ENCODE assay signal across 8 cellular contexts in genomic region chr1:75616436-75617433, GRCh38. TPM values are rescaled to one million over a fixed set of nuclear protein-coding genes. Genes with fewer than 3 reads are reported as not detected.
DNase-seq lines count a peak whose midpoint lies in the region; ATAC-seq and TF ChIP-seq lines count a peak whose summit lies in the region.

No MANE protein-coding gene starts in this region.

- H3K27ac ChIP-seq in smooth muscle cell (ENCODE audit: low read depth) = no peak overlapping the region

- TF ChIP-seq CTCF in HFF-Myc (IDR thresholded peaks at IDR 0.05; ENCODE audit: low read depth, low read length, missing control alignments) (no peak), smooth muscle cell (IDR thresholded peaks at IDR 0.05; ENCODE audit: borderline replicate concordance, insufficient read depth, poor library complexity, severe bottlenecking) (no peak)

- H3K9me3 ChIP-seq in adipocyte (ENCODE audit: control insufficient read depth, low read length) (peaks cover 2% of the 10 kb centered on the region), iPS-18c (ENCODE audit: control insufficient read depth, insufficient read depth, low read length) (peaks cover 2% of the 10 kb centered on the region), smooth muscle cell (replicated peaks; ENCODE audit: low read depth) (no peaks in the 10 kb centered on the region)

- H3K9ac ChIP-seq in adipocyte (ENCODE audit: low read length) = no peak overlapping the region
- H3K9ac ChIP-seq in smooth muscle cell (ENCODE audit: low read depth) = no peak overlapping the region

- no peak overlapping the region for H2AFZ ChIP-seq in smooth muscle cell (ENCODE audit: low read depth)

- H3K79me2 ChIP-seq in smooth muscle cell (ENCODE audit: low read depth) = no peaks in the 10 kb centered on the region

- H3K4me3 ChIP-seq in HFF-Myc (replicated peaks; ENCODE audit: low read depth, low read length) (no peak overlapping the region), adipocyte (ENCODE audit: low read length) (no peak overlapping the region), iPS-18c (ENCODE audit: insufficient read depth, low read depth, low read length) (peak overlapping the region; percentile 44), smooth muscle cell (peak overlapping the region; percentile 58)

- DNase-seq in HFF-Myc (ENCODE audit: extremely low read depth, low read depth) (peak; percentile 5), adipocyte (ENCODE audit: low read depth) (peak; percentile 59), smooth muscle cell (lab: John Stamatoyannopoulos, UW; ENCODE audit: unreplicated experiment) (no peak), GM19240 (ENCODE audit: insufficient read length, low spot score) (no peak), DMS114 treated with DMSO at 0.1 percent for 48 hours (lab: John Stamatoyannopoulos, UW; ENCODE audit: unreplicated experiment) (no peak)
- no peak for DNase-seq in central memory CD4-positive, alpha-beta T cell

- H4K20me1 ChIP-seq in smooth muscle cell (ENCODE audit: low read depth) = peaks cover 5% of the 10 kb centered on the region

- H3F3A ChIP-seq in smooth muscle cell (ENCODE audit: low read depth) = no peaks in the 10 kb centered on the region

- ATAC-seq in GM18520 (IDR thresholded peaks at IDR 0.05; ENCODE audit: unreplicated experiment) = no peak

- H3K27me3 ChIP-seq in adipocyte (replicated peaks; ENCODE audit: control insufficient read depth, insufficient read depth, low read length) (peaks cover 44% of the 10 kb centered on the region), smooth muscle cell (ENCODE audit: low read depth) (peaks cover 59% of the 10 kb centered on the region)

- peak overlapping the region; percentile 94 for H3K4me2 ChIP-seq in smooth muscle cell

- WGBS in smooth muscle cell (ENCODE audit: low lambda C conversion rate) = 14% methylated on average over 39 of the region's 39 CpGs

- H3K4me1 ChIP-seq in adipocyte (ENCODE audit: control insufficient read depth, insufficient read depth, low read length) = peaks cover 2% of the 10 kb centered on the region
- H3K4me1 ChIP-seq in smooth muscle cell (ENCODE audit: low read depth) = peaks cover 9% of the 10 kb centered on the region

- H3K36me3 ChIP-seq in adipocyte (ENCODE audit: control insufficient read depth, insufficient read depth, low read length, severe bottlenecking) = no peaks in the 10 kb centered on the region
- H3K36me3 ChIP-seq in smooth muscle cell (ENCODE audit: low read depth) = no peaks in the 10 kb centered on the region

RNA-seq across cellular contexts. Expression of gene SLC44A5, which starts 5.8 kb away (rescaled TPM):
- 4.3 and 4.4 TPM in 2 replicates for total RNA-seq in smooth muscle cell
- 0.89 and 1.4 TPM in 2 replicates for polyA plus RNA-seq in smooth muscle cell

Comparison
In these comparisons a context has a peak if more than half of its experiments do, and no peak if none do; other contexts are left out.
1. DNase-seq: peak in HFF-Myc (single experiment) and adipocyte (single experiment); none in smooth muscle cell (single experiment), central memory CD4-positive, alpha-beta T cell (single experiment), GM19240 (single experiment) and DMS114 treated with DMSO at 0.1 percent for 48 hours (single experiment).
2. H3K4me3 ChIP-seq: peak in iPS-18c (single experiment) and smooth muscle cell (single experiment); none in HFF-Myc (single experiment) and adipocyte (single experiment).